Comparison of ENCODE assay signal across 19 cellular contexts in genomic region chr13:76758738-76759137, GRCh38.
DNase-seq lines count a peak whose midpoint lies in the region; ATAC-seq and TF ChIP-seq lines count a peak whose summit lies in the region.
"Had no signal": no experiment of that assay in that cellular context is flagged by ENCODE, and none has a peak within 500 bp of the region (broad histone marks: within the 10 kb centered on the region; RNA-seq: fewer than 3 reads in every experiment).

No MANE protein-coding gene starts in this region.

- no peak for TF ChIP-seq CTCF in SK-N-SH (IDR thresholded peaks at IDR 0.05)
- no peak for TF ChIP-seq CTCF in endodermal cell (conservative IDR thresholded peaks at IDR 0.05)
- TF ChIP-seq CTCF in tibial nerve (IDR thresholded peaks at IDR 0.05): no peak

- DNase-seq in DMS53 treated with DMSO at 0.1 percent for 48 hours (lab: John Stamatoyannopoulos, UW; ENCODE audit: unreplicated experiment): peak; percentile 6
- DNase-seq in SK-N-SH: peak; percentile 5
- no peak for DNase-seq in endodermal cell
- no peak for DNase-seq in HT-29 (ENCODE audit: low spot score)
- DNase-seq in tibial nerve (ENCODE audit: low spot score in 2 of 2): no peak
- no peak for DNase-seq in NCI-H1048 (lab: John Stamatoyannopoulos, UW)
- DNase-seq: GOT3, IMR-90, MV-4-11, NCI-H1436, NCI-H2029, NCI-H2171 treated with DMSO at 0.1 percent for 48 hours, NCI-H82 had no signal

- H3K9me3 Mint-ChIP-seq in endodermal cell: no peaks in the 10 kb centered on the region

- H3K79me2 ChIP-seq in SK-N-SH (ENCODE audit: insufficient read depth): no peaks in the 10 kb centered on the region

- ATAC-seq in HG02885 (IDR thresholded peaks at IDR 0.05; ENCODE audit: poor library complexity, unreplicated experiment): no peak
- ATAC-seq: Panc1, Right ventricle myocardium inferior had no signal

- no peak overlapping the region for H3K4me2 ChIP-seq in SK-N-SH

- POLR2A ChIA-PET in SK-N-SH (lab: Yijun Ruan, JAX): no interaction called here

- peak overlapping the region in 1 of 2 experiments; percentile 81; a peak in 2 of 4 replicates for H3K27ac ChIP-seq in SK-N-SH (ENCODE audit: low read depth in 2 of 2, low read length in 1 of 2)
- peak overlapping the region; percentile 45 for H3K27ac ChIP-seq in endodermal cell (ENCODE audit: low read depth, low read length)
- peak overlapping the region; percentile 48 for H3K27ac ChIP-seq in mesodermal cell (ENCODE audit: low read depth, low read length, severe bottlenecking)
- no peak overlapping the region for H3K27ac ChIP-seq in tibial nerve
- H3K27ac ChIP-seq: C4-2B, SK-N-MC had no signal

- H3K9ac ChIP-seq in SK-N-SH: no peak overlapping the region
- no peak overlapping the region for H3K9ac ChIP-seq in endodermal cell (ENCODE audit: extremely low read depth, low read length, poor library complexity, severe bottlenecking)

- H3K9me3 ChIP-seq in SK-N-SH: no peaks in the 10 kb centered on the region
- no peaks in the 10 kb centered on the region for H3K9me3 ChIP-seq in endodermal cell (ENCODE audit: control insufficient read depth, low read length)
- H3K9me3 ChIP-seq in mesodermal cell (ENCODE audit: control insufficient read depth, low read length): no peaks in the 10 kb centered on the region
- H3K9me3 ChIP-seq in tibial nerve: no peaks in the 10 kb centered on the region

- no peaks in the 10 kb centered on the region for H4K20me1 ChIP-seq in SK-N-SH (ENCODE audit: insufficient read depth)

- H3F3A ChIP-seq in SK-N-SH (replicated peaks; ENCODE audit: insufficient read depth): no peaks in the 10 kb centered on the region

- no peaks in the 10 kb centered on the region for H3K9me2 ChIP-seq in SK-N-SH

- CTCF ChIA-PET in SK-N-SH (lab: Yijun Ruan, JAX): interaction anchor here (1.1 to 1.5 kb wide), 2 partner anchors 35 to 126 kb away, joined by 4 read pairs; no protein-coding TSS in a partner anchor

- H3K4me1 Mint-ChIP-seq in endodermal cell: peaks cover 8% of the 10 kb centered on the region

- no peaks in the 10 kb centered on the region for H3K27me3 Mint-ChIP-seq in endodermal cell (ENCODE audit: insufficient read depth)

- H3K27me3 ChIP-seq in SK-N-SH (ENCODE audit: insufficient read depth) (no peaks in the 10 kb centered on the region), endodermal cell (ENCODE audit: control insufficient read depth, insufficient read depth, low read length, poor library complexity, severe bottlenecking) (no peaks in the 10 kb centered on the region), tibial nerve (no peaks in the 10 kb centered on the region)

- WGBS in SK-N-SH (ENCODE audit: low lambda C conversion rate): 52% methylated on average over 1 of the region's 1 CpG
- 90 to 100% methylated on average over 1 of the region's 1 CpG for WGBS in endodermal cell (ENCODE audit: insufficient coverage in 1 of 2, insufficient read length in 1 of 2), 2 experiments
- WGBS in mesodermal cell (ENCODE audit: insufficient coverage in 2 of 2), 2 experiments: 100% methylated on average over 1 of the region's 1 CpG; no CpG with 5 or more reads in 1 of the 2 experiments
- WGBS in tibial nerve, 2 donors: 91 to 98% methylated on average over 1 of the region's 1 CpG

- H2AFZ ChIP-seq in SK-N-SH (ENCODE audit: low read depth): no peak overlapping the region

- H3K4me1 ChIP-seq in SK-N-SH (ENCODE audit: control insufficient read depth in 1 of 2, insufficient read depth in 2 of 2, low read depth in 1 of 2, low read length in 1 of 2): peaks cover 0 to 16% of the 10 kb centered on the region in 2 experiments; a peak in 2 of 4 replicates
- peaks cover 8% of the 10 kb centered on the region for H3K4me1 ChIP-seq in endodermal cell (ENCODE audit: control insufficient read depth, insufficient read depth, low read length)
- peaks cover 34% of the 10 kb centered on the region for H3K4me1 ChIP-seq in mesodermal cell (ENCODE audit: control insufficient read depth, insufficient read depth, low read length, poor library complexity, severe bottlenecking)
- peaks cover 0 to 13% (median 0%) of the 10 kb centered on the region in 4 donors for H3K4me1 ChIP-seq in tibial nerve

- TF ChIP-seq EP300 in SK-N-SH (IDR thresholded peaks at IDR 0.05; ENCODE audit: borderline replicate concordance in 1 of 2, low read depth in 1 of 2, low read length in 1 of 2) (no peak), tibial nerve (IDR thresholded peaks at IDR 0.05) (no peak)

- no peak for TF ChIP-seq RAD21 in SK-N-SH (IDR thresholded peaks at IDR 0.05; ENCODE audit: low read length)

- no peak for TF ChIP-seq POLR2A in tibial nerve (IDR thresholded peaks at IDR 0.05)

- no peaks in the 10 kb centered on the region for H3K36me3 Mint-ChIP-seq in endodermal cell (ENCODE audit: low read depth)

- H3K4me3 Mint-ChIP-seq in endodermal cell: no peak overlapping the region

- H3K4me3 ChIP-seq in SK-N-SH (ENCODE audit: low read depth in 2 of 2, low read length in 1 of 2) (no peak overlapping the region), endodermal cell (ENCODE audit: low read length) (no peak overlapping the region), mesodermal cell (ENCODE audit: extremely low read depth, insufficient read depth, low read length, poor library complexity, severe bottlenecking) (no peak overlapping the region), tibial nerve (no peak overlapping the region)
- H3K4me3 ChIP-seq: SK-N-MC had no signal

- H3K27ac Mint-ChIP-seq in endodermal cell: no peak overlapping the region

- H3K36me3 ChIP-seq in SK-N-SH (replicated peaks in 1 of 2; ENCODE audit: control insufficient read depth in 1 of 2, insufficient read depth in 2 of 2, low read length in 1 of 2) (no peaks in the 10 kb centered on the region), endodermal cell (ENCODE audit: control insufficient read depth, insufficient read depth, low read length) (no peaks in the 10 kb centered on the region), mesodermal cell (ENCODE audit: control insufficient read depth, insufficient read depth, low read length) (no peaks in the 10 kb centered on the region), tibial nerve (no peaks in the 10 kb centered on the region)

TF ChIP-seq in SK-N-SH, 30 proteins besides CTCF, POLR2A, EP300 and RAD21:
- no peak for TF ChIP-seq REST (IDR thresholded peaks at IDR 0.05; ENCODE audit: low read depth, low read length)
- no peak for TF ChIP-seq PBX3 (IDR thresholded peaks at IDR 0.05)
- no peak for TF ChIP-seq RXRA (IDR thresholded peaks at IDR 0.05; ENCODE audit: borderline replicate concordance, low read depth)
- TF ChIP-seq SMC3 (IDR thresholded peaks at IDR 0.05; ENCODE audit: low read depth, low read length): no peak
- TF ChIP-seq NFIC (IDR thresholded peaks at IDR 0.05; ENCODE audit: borderline replicate concordance): no peak
- no peak for TF ChIP-seq SIN3A (IDR thresholded peaks at IDR 0.05; ENCODE audit: borderline replicate concordance, low read depth, low read length)
- no peak for TF ChIP-seq FOXJ3 (CRISPR knock-in tag; IDR thresholded peaks at IDR 0.05)
- no peak for TF ChIP-seq EZH2phosphoT487 (IDR thresholded peaks at IDR 0.05; ENCODE audit: borderline replicate concordance, low read depth)
- no peak for TF ChIP-seq MXI1 (IDR thresholded peaks at IDR 0.05; ENCODE audit: low read depth, low read length)

Comparison
In these comparisons a context has a peak if more than half of its experiments do, and no peak if none do; other contexts are left out.
1. DNase-seq: peak in DMS53 treated with DMSO at 0.1 percent for 48 hours (single experiment) and SK-N-SH (single experiment); none in endodermal cell (single experiment), HT-29 (single experiment), tibial nerve (0 of 2) and NCI-H1048 (single experiment).
2. H3K27ac ChIP-seq: peak in endodermal cell (single experiment) and mesodermal cell (single experiment); none in tibial nerve (0 of 4).